17 cellular contexts compared by ENCODE assay signal in the genomic region with DNA sequence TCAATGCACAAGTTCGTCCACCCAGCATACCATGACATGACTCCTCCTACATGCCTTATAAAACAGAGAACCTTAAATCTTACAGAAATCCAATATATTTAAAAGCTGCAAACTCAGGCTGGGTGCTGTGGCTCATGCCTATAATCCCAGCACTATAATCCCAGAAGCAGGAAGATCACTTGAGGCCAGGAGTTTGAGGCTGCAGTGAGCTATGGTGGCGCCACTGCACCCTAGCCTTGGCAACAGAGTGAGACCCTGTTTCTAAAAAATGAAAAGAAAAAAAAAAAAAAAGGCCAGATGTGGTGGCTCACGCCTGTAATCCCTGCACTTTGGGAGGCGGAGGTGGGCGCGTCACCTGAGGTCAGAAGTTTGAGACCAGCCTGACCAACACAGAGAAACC.
"Had no signal": no experiment of that assay in that cellular context is flagged by ENCODE, and none has a peak within 500 bp of the region (broad histone marks: within the 10 kb centered on the region; RNA-seq: fewer than 3 reads in every experiment).

No MANE protein-coding gene starts in this region.

- H3K4me3 ChIP-seq: lung, sigmoid colon, skin epidermis, testis, tibial nerve, upper lobe of right lung had no signal

- H3K4me1 ChIP-seq: foreskin keratinocyte, sigmoid colon, upper lobe of right lung had no signal

- H3K9me3 ChIP-seq: sigmoid colon, testis, tibial nerve, upper lobe of right lung had no signal

- H3K9me3 Mint-ChIP-seq: neural crest cell; stimulated activated naive CD8-positive, alpha-beta T cell treated with anti-CD3 and anti-CD28 coated beads, Interleukin-15, amount 100 ng/mL, for 72 hours had no signal

- DNase-seq: effector memory CD4-positive, alpha-beta T cell; foreskin keratinocyte; left colon; left ventricle myocardium superior; mesenchymal stem cell; naive B cell; sigmoid colon; stimulated activated CD4-positive, alpha-beta T cell treated with anti-CD3 and anti-CD28 coated beads, Interleukin-2, amount 100 ng/mL, for 24 hours; stimulated activated CD4-positive, alpha-beta T cell treated with anti-CD3 and anti-CD28 coated beads, Interleukin-4, amount 100 ng/mL, for 4 hours; stimulated activated naive B cell treated with anti-CD40 and anti-IgM and Interleukin-4, amounts not matched to agents 10 μg/mL and 1 μg/mL and 100 μg/mL, for 72 hours; stimulated activated naive CD8-positive, alpha-beta T cell treated with anti-CD3 and anti-CD28 coated beads, Interleukin-15, amount 100 ng/mL, for 72 hours; testis; upper lobe of right lung had no signal

- ATAC-seq: foreskin keratinocyte; left colon; left ventricle myocardium superior; stimulated activated naive B cell treated with anti-CD40 and anti-IgM and Interleukin-4, amounts not matched to agents 10 μg/mL and 1 μg/mL and 100 μg/mL, for 72 hours; stimulated activated naive CD8-positive, alpha-beta T cell treated with anti-CD3 and anti-CD28 coated beads, Interleukin-15, amount 100 ng/mL, for 72 hours; upper lobe of right lung had no signal

- H3K27me3 Mint-ChIP-seq: naive B cell; stimulated activated naive B cell treated with anti-CD40 and anti-IgM and Interleukin-4, amounts not matched to agents 10 μg/mL and 1 μg/mL and 100 μg/mL, for 72 hours; stimulated activated naive CD8-positive, alpha-beta T cell treated with anti-CD3 and anti-CD28 coated beads, Interleukin-15, amount 100 ng/mL, for 72 hours had no signal

- H3K27me3 ChIP-seq: foreskin keratinocyte, sigmoid colon, testis, tibial nerve, upper lobe of right lung had no signal

- H3K27ac ChIP-seq: foreskin keratinocyte, sigmoid colon, skin epidermis, testis, tibial nerve, upper lobe of right lung had no signal

- H3K27ac Mint-ChIP-seq: stimulated activated naive B cell treated with anti-CD40 and anti-IgM and Interleukin-4, amounts not matched to agents 10 μg/mL and 1 μg/mL and 100 μg/mL, for 72 hours; stimulated activated naive CD8-positive, alpha-beta T cell treated with anti-CD3 and anti-CD28 coated beads, Interleukin-15, amount 100 ng/mL, for 72 hours had no signal

- H3K4me3 Mint-ChIP-seq: naive B cell; neural crest cell; stimulated activated naive B cell treated with anti-CD40 and anti-IgM and Interleukin-4, amounts not matched to agents 10 μg/mL and 1 μg/mL and 100 μg/mL, for 72 hours; stimulated activated naive CD8-positive, alpha-beta T cell treated with anti-CD3 and anti-CD28 coated beads, Interleukin-15, amount 100 ng/mL, for 72 hours had no signal

- H3K4me1 Mint-ChIP-seq: stimulated activated naive B cell treated with anti-CD40 and anti-IgM and Interleukin-4, amounts not matched to agents 10 μg/mL and 1 μg/mL and 100 μg/mL, for 72 hours; stimulated activated naive CD8-positive, alpha-beta T cell treated with anti-CD3 and anti-CD28 coated beads, Interleukin-15, amount 100 ng/mL, for 72 hours had no signal
